In genomic region chr5:81808106-81808505, GRCh38 we compare ENCODE assay signal across 8 cellular contexts.
"Had no signal": no experiment of that assay in that cellular context is flagged by ENCODE, and none has a peak within 500 bp of the region (broad histone marks: within the 10 kb centered on the region; RNA-seq: fewer than 3 reads in every experiment).

No MANE protein-coding gene starts in this region.

- FAIRE-seq: G401.6, GM12878, GM12891, GM12892, GM18507, GM19239 had no signal

- H3K4me3 ChIP-seq: GM12878 had no signal

- ATAC-seq: GM12878 had no signal

- DNase-seq: GDM1, GF-D8 had no signal
